17 cellular contexts compared by ENCODE assay signal in genomic region chr10:114500643-114501042, GRCh38.
DNase-seq lines count a peak whose midpoint lies in the region; ATAC-seq and TF ChIP-seq lines count a peak whose summit lies in the region.
"Had no signal": no experiment of that assay in that cellular context is flagged by ENCODE, and none has a peak within 500 bp of the region (broad histone marks: within the 10 kb centered on the region; RNA-seq: fewer than 3 reads in every experiment).

No MANE protein-coding gene starts in this region.

- H3K27ac Mint-ChIP-seq in activated CD4-positive, alpha-beta T cell treated with anti-CD3 and anti-CD28 coated beads, Interleukin-2, amount 10 ng/mL, durations not matched to agents 7 days and 5 days: peak overlapping the region; percentile 88
- peak overlapping the region; percentile 47 to 64 for H3K27ac Mint-ChIP-seq in effector memory CD8-positive, alpha-beta T cell
- peak overlapping the region; percentile 32 for H3K27ac Mint-ChIP-seq in stimulated activated effector memory CD8-positive, alpha-beta T cell treated with anti-CD3 and anti-CD28 coated beads, Interleukin-12 subunit alpha, Interleukin-12 subunit beta, amount 100 ng/mL, for 72 hours

- no peaks in the 10 kb centered on the region for H3K27me3 ChIP-seq in dorsolateral prefrontal cortex
- H3K27me3 ChIP-seq: neutrophil, right atrium auricular region, upper lobe of left lung had no signal

- peaks cover 46% of the 10 kb centered on the region for H3K36me3 Mint-ChIP-seq in activated CD4-positive, alpha-beta T cell treated with anti-CD3 and anti-CD28 coated beads, Interleukin-2, amount 10 ng/mL, durations not matched to agents 7 days and 5 days (ENCODE audit: low read depth)
- H3K36me3 Mint-ChIP-seq in effector memory CD8-positive, alpha-beta T cell (ENCODE audit: insufficient read depth): peaks cover 6% of the 10 kb centered on the region
- no peaks in the 10 kb centered on the region for H3K36me3 Mint-ChIP-seq in stimulated activated effector memory CD8-positive, alpha-beta T cell treated with anti-CD3 and anti-CD28 coated beads, Interleukin-12 subunit alpha, Interleukin-12 subunit beta, amount 100 ng/mL, for 72 hours

- no peak overlapping the region for H3K4me3 Mint-ChIP-seq in activated CD4-positive, alpha-beta T cell treated with anti-CD3 and anti-CD28 coated beads, Interleukin-2, amount 10 ng/mL, durations not matched to agents 7 days and 5 days
- H3K4me3 Mint-ChIP-seq in effector memory CD8-positive, alpha-beta T cell: peak overlapping the region in 1 of 2 donors; percentile 15
- no peak overlapping the region for H3K4me3 Mint-ChIP-seq in stimulated activated effector memory CD8-positive, alpha-beta T cell treated with anti-CD3 and anti-CD28 coated beads, Interleukin-12 subunit alpha, Interleukin-12 subunit beta, amount 100 ng/mL, for 72 hours

- CTCF ChIA-PET in activated CD4-positive, alpha-beta T cell treated with anti-CD3 and anti-CD28 coated beads, Interleukin-2, amount 10 ng/mL, durations not matched to agents 7 days and 5 days (lab: Charles Lee): interaction anchor here (0.8 to 2.3 kb wide), 8 partner anchors 9 to 321 kb away, joined by 3 to 9 read pairs (median 5); partner anchors contain the start of gene FHIP2A
- CTCF ChIA-PET in RWPE1 (lab: Yijun Ruan, JAX): no interaction called here

- no peaks in the 10 kb centered on the region for H3K27me3 Mint-ChIP-seq in activated CD4-positive, alpha-beta T cell treated with anti-CD3 and anti-CD28 coated beads, Interleukin-2, amount 10 ng/mL, durations not matched to agents 7 days and 5 days
- H3K27me3 Mint-ChIP-seq in effector memory CD8-positive, alpha-beta T cell: no peaks in the 10 kb centered on the region

- peaks cover 89% of the 10 kb centered on the region for H3K4me1 Mint-ChIP-seq in activated CD4-positive, alpha-beta T cell treated with anti-CD3 and anti-CD28 coated beads, Interleukin-2, amount 10 ng/mL, durations not matched to agents 7 days and 5 days
- peaks cover 37 to 54% of the 10 kb centered on the region in 2 donors for H3K4me1 Mint-ChIP-seq in effector memory CD8-positive, alpha-beta T cell (ENCODE audit: low read depth in 2 of 2)
- H3K4me1 Mint-ChIP-seq in stimulated activated effector memory CD8-positive, alpha-beta T cell treated with anti-CD3 and anti-CD28 coated beads, Interleukin-12 subunit alpha, Interleukin-12 subunit beta, amount 100 ng/mL, for 72 hours: peaks cover 69% of the 10 kb centered on the region

- H3K9me3 Mint-ChIP-seq in activated CD4-positive, alpha-beta T cell treated with anti-CD3 and anti-CD28 coated beads, Interleukin-2, amount 10 ng/mL, durations not matched to agents 7 days and 5 days: peaks cover 3% of the 10 kb centered on the region
- no peaks in the 10 kb centered on the region for H3K9me3 Mint-ChIP-seq in effector memory CD8-positive, alpha-beta T cell
- H3K9me3 Mint-ChIP-seq in stimulated activated effector memory CD8-positive, alpha-beta T cell treated with anti-CD3 and anti-CD28 coated beads, Interleukin-12 subunit alpha, Interleukin-12 subunit beta, amount 100 ng/mL, for 72 hours: no peaks in the 10 kb centered on the region

- no peak for TF ChIP-seq CTCF in RWPE1 (conservative IDR thresholded peaks at IDR 0.05; ENCODE audit: low read depth)
- no peak for TF ChIP-seq CTCF in dorsolateral prefrontal cortex (IDR thresholded peaks at IDR 0.05 in 54 of 56, conservative IDR thresholded peaks at IDR 0.05 in 2 of 56; ENCODE audit: low read depth in 1 of 56, partially characterized antibody in 56 of 56)

- intact Hi-C loops in dorsolateral prefrontal cortex (cut with DNase I): no loop called here

- no peak for ATAC-seq in effector memory CD8-positive, alpha-beta T cell (replicated peaks)
- no peak for ATAC-seq in stimulated activated effector memory CD8-positive, alpha-beta T cell treated with anti-CD3 and anti-CD28 coated beads, Interleukin-12 subunit alpha, Interleukin-12 subunit beta, amount 100 ng/mL, for 72 hours
- ATAC-seq: A549 had no signal

- no peak overlapping the region for H3K4me3 ChIP-seq in dorsolateral prefrontal cortex
- H3K4me3 ChIP-seq: A549, right atrium auricular region, SK-N-MC, upper lobe of left lung had no signal

- peak overlapping the region; percentile 80 for H3K27ac ChIP-seq in RWPE1
- no peak overlapping the region for H3K27ac ChIP-seq in dorsolateral prefrontal cortex
- H3K27ac ChIP-seq: A549, right atrium auricular region, SK-N-MC, upper lobe of left lung had no signal

- POLR2A ChIA-PET in activated CD4-positive, alpha-beta T cell treated with anti-CD3 and anti-CD28 coated beads, Interleukin-2, amount 10 ng/mL, durations not matched to agents 7 days and 5 days (lab: Charles Lee): interaction anchor here (0.5 to 1.3 kb wide), 4 partner anchors 9 to 41 kb away, joined by 3 to 4 read pairs (median 3); no protein-coding TSS in a partner anchor
- POLR2A ChIA-PET in RWPE1 (lab: Yijun Ruan, JAX; ENCODE audit: low non-redundant PET): interaction anchor here (0.5 kb wide), 1 partner anchor 326 kb away, joined by 3 read pairs; the partner anchor contains the start of gene CCDC186

- DNase-seq in activated CD4-positive, alpha-beta T cell treated with anti-CD3 and anti-CD28 coated beads, Interleukin-2, amount 10 ng/mL, durations not matched to agents 7 days and 5 days: no peak
- no peak for DNase-seq in activated CD4-positive, alpha-beta T cell treated with anti-CD3 and anti-CD28 coated beads for 4 hours
- no peak for DNase-seq in RWPE1 (ENCODE audit: low spot score)
- no peak for DNase-seq in effector memory CD8-positive, alpha-beta T cell
- DNase-seq in stimulated activated effector memory CD8-positive, alpha-beta T cell treated with anti-CD3 and anti-CD28 coated beads, Interleukin-12 subunit alpha, Interleukin-12 subunit beta, amount 100 ng/mL, for 72 hours (ENCODE audit: low spot score in 2 of 2): no peak
- no peak for DNase-seq in RKO (ENCODE audit: low spot score)
- DNase-seq in dorsolateral prefrontal cortex: no peak
- no peak for DNase-seq in NCI-H1105 (lab: John Stamatoyannopoulos, UW)
- DNase-seq: amygdala; NCI-H187; NCI-H510A; stimulated activated CD4-positive, alpha-beta T cell treated with anti-CD3 and anti-CD28 coated beads, Interleukin-2, amount 100 ng/mL, for 24 hours; upper lobe of left lung had no signal

Comparison
In these comparisons a context has a peak if more than half of its experiments do, and no peak if none do; other contexts are left out.
1. H3K27ac Mint-ChIP-seq: peak in every context shown above with its lines; median percentile 88 in activated CD4-positive, alpha-beta T cell treated with anti-CD3 and anti-CD28 coated beads, Interleukin-2, amount 10 ng/mL, durations not matched to agents 7 days and 5 days; 56 in effector memory CD8-positive, alpha-beta T cell; 32 in stimulated activated effector memory CD8-positive, alpha-beta T cell treated with anti-CD3 and anti-CD28 coated beads, Interleukin-12 subunit alpha, Interleukin-12 subunit beta, amount 100 ng/mL, for 72 hours.